11 cellular contexts compared by ENCODE assay signal in genomic region chr3:62300617-62301016, GRCh38.
"Had no signal": no experiment of that assay in that cellular context is flagged by ENCODE, and none has a peak within 500 bp of the region (broad histone marks: within the 10 kb centered on the region; RNA-seq: fewer than 3 reads in every experiment).

No MANE protein-coding gene starts in this region.

- H2AFZ ChIP-seq: GM23248, GM23338 had no signal

- H3K4me2 ChIP-seq: GM23338 had no signal

- H3K4me1 ChIP-seq: HAP-1 had no signal

- H3K36me3 ChIP-seq: HAP-1 had no signal

- H3K9me3 ChIP-seq: HAP-1 had no signal

- H3K9ac ChIP-seq: GM23248 had no signal

- DNase-seq: GM23248, GOT3, H7, H9, HCEC 1CT, HFFc6 had no signal

- FAIRE-seq: H1, H54 had no signal

- H3K27ac ChIP-seq: GM23248 had no signal

- H3K4me3 ChIP-seq: GM23248, GM23338, HAP-1 had no signal

- ATAC-seq: GM23338, HCT116 had no signal
